In genomic region chr12:57109207-57110160, GRCh38 we compare ENCODE assay signal across 8 cellular contexts. TPM values are rescaled to one million over a fixed set of nuclear protein-coding genes. Genes with fewer than 3 reads are reported as not detected.
DNase-seq lines count a peak whose midpoint lies in the region; ATAC-seq and TF ChIP-seq lines count a peak whose summit lies in the region.

No MANE protein-coding gene starts in this region.

- no peak overlapping the region for H2AFZ ChIP-seq in OCI-LY3 (ENCODE audit: low read depth, low read length)

- ATAC-seq in left lobe of liver, result no peak

- H3K9me3 ChIP-seq in CD4-positive, alpha-beta memory T cell (ENCODE audit: control insufficient read depth in 1 of 2, low read length in 2 of 2), result no peaks in the 10 kb centered on the region
- no peaks in the 10 kb centered on the region for H3K9me3 ChIP-seq in OCI-LY3 (ENCODE audit: insufficient read depth, low read length)

- peak overlapping the region; percentile 93 to 100 (median 96) for H3K4me3 Mint-ChIP-seq in CD4-positive, alpha-beta memory T cell
- peak overlapping the region; percentile 91 for H3K4me3 Mint-ChIP-seq in osteocyte (ENCODE audit: unreplicated experiment)

- H3K9ac ChIP-seq in OCI-LY3 (ENCODE audit: low read length), result peak overlapping the region; percentile 99

- H3K27ac ChIP-seq in CD4-positive, alpha-beta memory T cell (ENCODE audit: low read depth, low read length), result peak overlapping the region; percentile 93
- H3K27ac ChIP-seq in OCI-LY3 (ENCODE audit: low read length), result peak overlapping the region; percentile 96

- intact Hi-C loops in CD4-positive, alpha-beta memory T cell (cut with micrococcal nuclease), result loop anchor here (5.0 kb wide), 1 partner anchor 422 kb away; the partner anchor contains the start of gene PTGES3

- peaks cover 0 to 10% (median 0%) of the 10 kb centered on the region in 8 donors for H3K9me3 Mint-ChIP-seq in CD4-positive, alpha-beta memory T cell
- no peaks in the 10 kb centered on the region for H3K9me3 Mint-ChIP-seq in osteocyte (ENCODE audit: unreplicated experiment)

- DNase-seq in CD4-positive, alpha-beta memory T cell, result no peak
- DNase-seq in epithelial cell of esophagus (ENCODE audit: low read depth) (no peak), osteocyte (ENCODE audit: extremely low spot score, unreplicated experiment) (no peak), dedifferentiated amniotic fluid mesenchymal stem cell (ENCODE audit: extremely low spot score) (no peak), NCI-H748 (lab: John Stamatoyannopoulos, UW; ENCODE audit: unreplicated experiment) (no peak), left lobe of liver (ENCODE audit: low spot score) (no peak)
- DNase-seq in effector CD8-positive, alpha-beta T cell (lab: John Stamatoyannopoulos, UW), result no peak

- H4K20me1 ChIP-seq in OCI-LY3 (ENCODE audit: insufficient read depth, low read length), result peaks cover 35% of the 10 kb centered on the region

- H3K4me1 Mint-ChIP-seq in CD4-positive, alpha-beta memory T cell, result peaks cover 28 to 64% (median 40%) of the 10 kb centered on the region in 4 donors
- H3K4me1 Mint-ChIP-seq in osteocyte (ENCODE audit: unreplicated experiment), result peaks cover 41% of the 10 kb centered on the region

- CTCF ChIA-PET in CD4-positive, alpha-beta memory T cell (lab: Charles Lee; ENCODE audit: partially characterized antibody), result interaction anchor here (1.0 to 9.3 kb wide), 4 partner anchors 14 to 38 kb away, joined by 3 to 458 read pairs (median 98); partner anchors contain the start of genes LRP1, NAB2 and NEMP1

- peaks cover 27 to 56% of the 10 kb centered on the region in 2 donors for H3K36me3 Mint-ChIP-seq in CD4-positive, alpha-beta memory T cell
- peaks cover 19% of the 10 kb centered on the region for H3K36me3 Mint-ChIP-seq in osteocyte (ENCODE audit: unreplicated experiment)

- H3K36me3 ChIP-seq in CD4-positive, alpha-beta memory T cell (ENCODE audit: insufficient read depth, low read length), result peaks cover 39% of the 10 kb centered on the region
- H3K36me3 ChIP-seq in OCI-LY3 (replicated peaks; ENCODE audit: low read depth, low read length), result peaks cover 51% of the 10 kb centered on the region

- peaks cover 0 to 4% of the 10 kb centered on the region in 2 donors for H3K27me3 Mint-ChIP-seq in CD4-positive, alpha-beta memory T cell
- H3K27me3 Mint-ChIP-seq in osteocyte (ENCODE audit: unreplicated experiment), result no peaks in the 10 kb centered on the region

- TF ChIP-seq CTCF in OCI-LY3 (IDR thresholded peaks at IDR 0.05; ENCODE audit: low read depth, low read length) (no peak), epithelial cell of esophagus (IDR thresholded peaks at IDR 0.05; ENCODE audit: insufficient read depth, low read depth, low read length, missing control alignments) (no peak), osteocyte (IDR thresholded peaks at IDR 0.05) (no peak)

- H3K79me2 ChIP-seq in OCI-LY3 (ENCODE audit: low read length), result peaks cover 59% of the 10 kb centered on the region

- H3K27me3 ChIP-seq in CD4-positive, alpha-beta memory T cell (ENCODE audit: insufficient read depth, low read length), result no peaks in the 10 kb centered on the region
- H3K27me3 ChIP-seq in OCI-LY3 (ENCODE audit: low read depth, low read length), result no peaks in the 10 kb centered on the region

- peak overlapping the region; percentile 90 to 99 for H3K4me3 ChIP-seq in CD4-positive, alpha-beta memory T cell (ENCODE audit: low read length in 2 of 2)
- H3K4me3 ChIP-seq in OCI-LY3 (ENCODE audit: low read length) (peak overlapping the region; percentile 88), epithelial cell of esophagus (ENCODE audit: low read length) (peak overlapping the region; percentile 97)

- H3K4me2 ChIP-seq in OCI-LY3 (ENCODE audit: low read length), result peak overlapping the region; percentile 96

- POLR2A ChIA-PET in CD4-positive, alpha-beta memory T cell (lab: Charles Lee; ENCODE audit: partially characterized antibody), result interaction anchor here (0.6 to 12.1 kb wide), 7 partner anchors 15 to 384 kb away, joined by 3 to 622 read pairs (median 90); partner anchors contain the start of genes NAB2, NEMP1 and ZBTB39

- peak overlapping the region; percentile 94 to 100 (median 98) for H3K27ac Mint-ChIP-seq in CD4-positive, alpha-beta memory T cell
- H3K27ac Mint-ChIP-seq in osteocyte (ENCODE audit: unreplicated experiment), result peak overlapping the region; percentile 99

- H3K4me1 ChIP-seq in CD4-positive, alpha-beta memory T cell (ENCODE audit: insufficient read depth, low read length), result peaks cover 34% of the 10 kb centered on the region
- peaks cover 15% of the 10 kb centered on the region for H3K4me1 ChIP-seq in OCI-LY3 (ENCODE audit: low read length)

RNA-seq across cellular contexts. Expression of gene STAT6, which starts 1.7 kb away (rescaled TPM):
- total RNA-seq in CD4-positive, alpha-beta memory T cell, result 100 to 1,000 TPM; 399 to 424 TPM
- polyA plus RNA-seq in CD4-positive, alpha-beta memory T cell, result 10 to 100 TPM; 78.4 to 91.7 TPM
- 154 and 161 TPM in 2 replicates for total RNA-seq in osteocyte
- total RNA-seq in left lobe of liver, result 97.6 TPM

RNA-seq across cellular contexts. Expression of gene LRP1, which starts 18.8 kb away (rescaled TPM):
- total RNA-seq in CD4-positive, alpha-beta memory T cell, result 10 to 100 TPM in 1 of 2 experiments, 1 to 10 TPM in 1; 9.7 to 11.6 TPM
- under 1 TPM in 1 of 2 donors, not detected in 1; 0.38 TPM for polyA plus RNA-seq in CD4-positive, alpha-beta memory T cell
- total RNA-seq in osteocyte (591 and 603 TPM in 2 replicates), left lobe of liver (370 TPM)

RNA-seq across cellular contexts. Expression of gene NAB2, which starts 20.6 kb away (rescaled TPM):
- 10 to 100 TPM; 17.5 to 19.5 TPM for total RNA-seq in CD4-positive, alpha-beta memory T cell
- polyA plus RNA-seq in CD4-positive, alpha-beta memory T cell, result 1 to 10 TPM in 1 of 2 donors, under 1 TPM in 1; 0.41 to 1.8 TPM
- total RNA-seq in osteocyte (41.9 and 42.8 TPM in 2 replicates), left lobe of liver (12.9 TPM)

RNA-seq across cellular contexts. Expression of gene NEMP1, which starts 30.9 kb away (rescaled TPM):
- 10 to 100 TPM; 27.2 TPM for total RNA-seq in CD4-positive, alpha-beta memory T cell
- 1 to 10 TPM; 4.6 to 6.5 TPM for polyA plus RNA-seq in CD4-positive, alpha-beta memory T cell
- total RNA-seq in osteocyte, result 12.1 and 14.5 TPM in 2 replicates
- total RNA-seq in left lobe of liver, result 5.3 TPM

RNA-seq across cellular contexts. Expression of gene LRP1-AS, which starts 37.9 kb away (rescaled TPM):
- not detected for total RNA-seq in CD4-positive, alpha-beta memory T cell
- not detected for polyA plus RNA-seq in CD4-positive, alpha-beta memory T cell
- total RNA-seq in osteocyte, result not detected in 2 replicates
- not detected for total RNA-seq in left lobe of liver

Comparison
In these comparisons a context has a peak if more than half of its experiments do, and no peak if none do; other contexts are left out.
1. RNA of gene LRP1, which starts 18.8 kb away (total RNA-seq): 591 to 603 TPM in osteocyte and 370 TPM in left lobe of liver (single experiment); 9.7 to 11.6 TPM in CD4-positive, alpha-beta memory T cell; every median in the first group is over 10 times any median in the second.
2. Peak in every context shown above with its lines, with median percentiles within 50 percentile points of each other: H3K4me3 ChIP-seq.